ENCODE assay signal across 8 cellular contexts in genomic region chr10:133329401-133330202, GRCh38. TPM values are rescaled to one million over a fixed set of nuclear protein-coding genes. Genes with fewer than 3 reads are reported as not detected.
DNase-seq lines count a peak whose midpoint lies in the region; ATAC-seq lines count a peak whose summit lies in the region.

No MANE protein-coding gene starts in this region.

- ATAC-seq in CD4-positive, CD25-positive, alpha-beta regulatory T cell (ENCODE audit: low read depth in 2 of 2) = peak; percentile 81 to 83
- ATAC-seq in GM19324 (IDR thresholded peaks at IDR 0.05; ENCODE audit: low FRiP score, unreplicated experiment) (peak; percentile 77), HG03460 (IDR thresholded peaks at IDR 0.05; ENCODE audit: unreplicated experiment) (peak; percentile 84)

- H3K4me3 Mint-ChIP-seq in CD4-positive, CD25-positive, alpha-beta regulatory T cell = peak overlapping the region in 3 of 4 donors; percentile 49 to 73 (median 54)

- no peaks in the 10 kb centered on the region for H3K9me3 Mint-ChIP-seq in CD4-positive, CD25-positive, alpha-beta regulatory T cell

- DNase-seq in CD4-positive, CD25-positive, alpha-beta regulatory T cell = peak; percentile 77 to 83 (median 83)
- DNase-seq in NCI-H82 treated with DMSO at 0.1 percent for 48 hours (lab: John Stamatoyannopoulos, UW; ENCODE audit: unreplicated experiment) (peak; percentile 54), middle frontal gyrus (ENCODE audit: extremely low spot score, low spot score) (peak; percentile 85)
- DNase-seq in activated CD8-positive, alpha-beta memory T cell treated with anti-CD3 and anti-CD28 coated beads for 1 hour (ENCODE audit: extremely low read depth in 1 of 2, low read depth in 1 of 2) = peak; percentile 67 to 85
- peak; percentile 70 to 76 (median 75) for DNase-seq in effector memory CD4-positive, alpha-beta T cell
- peak; percentile 74 to 80 for DNase-seq in stimulated activated CD8-positive, alpha-beta memory T cell treated with anti-CD3 and anti-CD28 coated beads, Interleukin-4, amount 100 ng/mL, for 1 hour (ENCODE audit: low read depth in 2 of 2, low spot score in 1 of 2)

- H3K36me3 Mint-ChIP-seq in CD4-positive, CD25-positive, alpha-beta regulatory T cell = no peaks in the 10 kb centered on the region

- no peaks in the 10 kb centered on the region for H3K36me3 ChIP-seq in CD4-positive, CD25-positive, alpha-beta regulatory T cell (ENCODE audit: control insufficient read depth, insufficient read depth, low read length)
- no peaks in the 10 kb centered on the region for H3K36me3 ChIP-seq in effector memory CD4-positive, alpha-beta T cell (ENCODE audit: control insufficient read depth, insufficient read depth, low read length)

- H3K4me1 Mint-ChIP-seq in CD4-positive, CD25-positive, alpha-beta regulatory T cell = peaks cover 0 to 23% (median 11%) of the 10 kb centered on the region in 4 donors

- peaks cover 31% of the 10 kb centered on the region for H3K4me1 ChIP-seq in CD4-positive, CD25-positive, alpha-beta regulatory T cell (ENCODE audit: control insufficient read depth, insufficient read depth, low read length, poor library complexity, severe bottlenecking)
- H3K4me1 ChIP-seq in effector memory CD4-positive, alpha-beta T cell (ENCODE audit: control insufficient read depth, insufficient read depth, low read length, poor library complexity, severe bottlenecking) = peaks cover 22% of the 10 kb centered on the region

- no peak overlapping the region for H3K27ac ChIP-seq in CD4-positive, CD25-positive, alpha-beta regulatory T cell (ENCODE audit: insufficient read depth, low read length, poor library complexity, severe bottlenecking)
- H3K27ac ChIP-seq in effector memory CD4-positive, alpha-beta T cell (ENCODE audit: insufficient read depth, low read length, poor library complexity, severe bottlenecking) = no peak overlapping the region

- H3K27me3 ChIP-seq in CD4-positive, CD25-positive, alpha-beta regulatory T cell (ENCODE audit: control insufficient read depth, insufficient read depth, low read length) = peaks cover 2% of the 10 kb centered on the region
- H3K27me3 ChIP-seq in effector memory CD4-positive, alpha-beta T cell (replicated peaks; ENCODE audit: control insufficient read depth, insufficient read depth, low read length, poor library complexity, severe bottlenecking) = peaks cover 39% of the 10 kb centered on the region

- H3K9me3 ChIP-seq in CD4-positive, CD25-positive, alpha-beta regulatory T cell (ENCODE audit: control insufficient read depth in 2 of 2, low read length in 2 of 2) = no peaks in the 10 kb centered on the region
- no peaks in the 10 kb centered on the region for H3K9me3 ChIP-seq in effector memory CD4-positive, alpha-beta T cell (ENCODE audit: control insufficient read depth, low read length)

- H3K27ac Mint-ChIP-seq in CD4-positive, CD25-positive, alpha-beta regulatory T cell = no peak overlapping the region

- H3K27me3 Mint-ChIP-seq in CD4-positive, CD25-positive, alpha-beta regulatory T cell = peaks cover 56% of the 10 kb centered on the region

- no peak overlapping the region for H3K4me3 ChIP-seq in CD4-positive, CD25-positive, alpha-beta regulatory T cell (ENCODE audit: low read depth, low read length)
- H3K4me3 ChIP-seq in effector memory CD4-positive, alpha-beta T cell (ENCODE audit: insufficient read depth, low read depth, low read length, poor library complexity, severe bottlenecking) = no peak overlapping the region

RNA-seq across cellular contexts. Expression of gene CALY, which starts 7.1 kb away (rescaled TPM):
- total RNA-seq in CD4-positive, CD25-positive, alpha-beta regulatory T cell = 1.8 TPM
- polyA plus RNA-seq in CD4-positive, CD25-positive, alpha-beta regulatory T cell = 1 to 10 TPM in 2 of 4 donors, under 1 TPM in 2; 0.76 to 1.3 (median 1.00) TPM

RNA-seq across cellular contexts. Expression of gene PRAP1, which starts 17.6 kb away (rescaled TPM):
- total RNA-seq in CD4-positive, CD25-positive, alpha-beta regulatory T cell = not detected
- not detected for polyA plus RNA-seq in CD4-positive, CD25-positive, alpha-beta regulatory T cell

RNA-seq across cellular contexts. Expression of gene ZNF511, which starts 20.9 kb away (rescaled TPM):
- total RNA-seq in CD4-positive, CD25-positive, alpha-beta regulatory T cell = 29.1 TPM
- 10 to 100 TPM; 67.5 to 96.4 (median 78.7) TPM for polyA plus RNA-seq in CD4-positive, CD25-positive, alpha-beta regulatory T cell

RNA-seq across cellular contexts. Expression of gene TUBGCP2, which starts 20.9 kb away (rescaled TPM):
- 73.8 TPM for total RNA-seq in CD4-positive, CD25-positive, alpha-beta regulatory T cell
- 10 to 100 TPM; 23.5 to 31.8 (median 28.1) TPM for polyA plus RNA-seq in CD4-positive, CD25-positive, alpha-beta regulatory T cell

RNA-seq across cellular contexts. Expression of gene FUOM, which starts 28.2 kb away (rescaled TPM):
- 7.1 TPM for total RNA-seq in CD4-positive, CD25-positive, alpha-beta regulatory T cell
- 10 to 100 TPM; 12.3 to 21.9 (median 17.9) TPM for polyA plus RNA-seq in CD4-positive, CD25-positive, alpha-beta regulatory T cell
